Comparison of ENCODE assay signal across 7 cellular contexts in genomic region chr22:42473484-42474193, GRCh38. TPM values are rescaled to one million over a fixed set of nuclear protein-coding genes. Genes with fewer than 3 reads are reported as not detected.
DNase-seq lines count a peak whose midpoint lies in the region; ATAC-seq and TF ChIP-seq lines count a peak whose summit lies in the region.

No MANE protein-coding gene starts in this region.

- H2AK5ac ChIP-seq in mesendoderm (ENCODE audit: low read length): no peak overlapping the region

- POLR2A ChIA-PET in PC-9 (lab: Charles Lee; ENCODE audit: unreplicated experiment): no interaction called here

- H3K36me3 ChIP-seq in PC-9 (ENCODE audit: low read depth): no peaks in the 10 kb centered on the region
- no peaks in the 10 kb centered on the region for H3K36me3 ChIP-seq in mesendoderm (ENCODE audit: control insufficient read depth, insufficient read depth, low read length)

- H3K27me3 ChIP-seq in PC-9 (ENCODE audit: insufficient read depth, low read depth): peaks cover 1% of the 10 kb centered on the region; the same call in 1 of the 2 replicates
- no peaks in the 10 kb centered on the region for H3K27me3 ChIP-seq in mesendoderm (ENCODE audit: insufficient read depth, low read length, poor library complexity)

- no peak overlapping the region for H2BK5ac ChIP-seq in mesendoderm (ENCODE audit: low read length)

- H3K56ac ChIP-seq in mesendoderm (ENCODE audit: low read length): no peak overlapping the region

- H2AFZ ChIP-seq in PC-9: no peak overlapping the region

- H3K79me2 ChIP-seq in PC-9 (ENCODE audit: low read depth): no peaks in the 10 kb centered on the region
- H3K79me2 ChIP-seq in mesendoderm (ENCODE audit: control insufficient read depth, insufficient read depth, low read length): no peaks in the 10 kb centered on the region

- H2BK120ac ChIP-seq in mesendoderm (ENCODE audit: low read depth, low read length): no peak overlapping the region

- H3K4ac ChIP-seq in mesendoderm (ENCODE audit: low read depth, low read length): no peak overlapping the region

- H3F3A ChIP-seq in PC-9 (ENCODE audit: insufficient read depth, low read depth): no peaks in the 10 kb centered on the region

- H3K18ac ChIP-seq in mesendoderm (ENCODE audit: low read length): no peak overlapping the region

- H3K27ac ChIP-seq in PC-9 (no peak overlapping the region), mesendoderm (ENCODE audit: low read depth, low read length) (no peak overlapping the region)

- no peak overlapping the region for H3K4me2 ChIP-seq in PC-9
- H3K4me2 ChIP-seq in mesendoderm (ENCODE audit: low read length): no peak overlapping the region

- H3K4me1 ChIP-seq in PC-9 (replicated peaks; ENCODE audit: insufficient read depth): no peaks in the 10 kb centered on the region
- no peaks in the 10 kb centered on the region for H3K4me1 ChIP-seq in mesendoderm (ENCODE audit: control insufficient read depth, low read depth, low read length)

- H4K20me1 ChIP-seq in PC-9 (ENCODE audit: insufficient read depth): no peaks in the 10 kb centered on the region

- BruUV-seq in PC-9 (replicated peaks; lab: Mats Ljungman, UMichigan): no TSS peak

- TF ChIP-seq CTCF in PC-9 (conservative IDR thresholded peaks at IDR 0.05): peak; percentile 86

- CTCF ChIA-PET in PC-9 (lab: Charles Lee): interaction anchor here (0.6 to 0.9 kb wide), 3 partner anchors 16 to 795 kb away, joined by 3 to 4 read pairs (median 4); no protein-coding TSS in a partner anchor

- ATAC-seq in HG02642 (IDR thresholded peaks at IDR 0.05; ENCODE audit: poor library complexity, unreplicated experiment): no peak

- no peak overlapping the region for H2BK15ac ChIP-seq in mesendoderm (replicated peaks; ENCODE audit: low read depth)

- H3K23ac ChIP-seq in mesendoderm (ENCODE audit: low read length): no peak overlapping the region

- WGBS in mesendoderm (ENCODE audit: extremely low coverage, insufficient coverage, low lambda C conversion rate): no CpG with 5 or more reads among the region's 5 CpGs

- no peak overlapping the region for H3K9ac ChIP-seq in mesendoderm (ENCODE audit: low read length)

- no peaks in the 10 kb centered on the region for H3K9me3 ChIP-seq in PC-9 (ENCODE audit: insufficient read depth, low read depth)

- H3K79me1 ChIP-seq in mesendoderm (ENCODE audit: low read length): no peaks in the 10 kb centered on the region

- H4K8ac ChIP-seq in mesendoderm (ENCODE audit: low read depth, low read length): no peak overlapping the region

- intact Hi-C loops in PC-9 (cut with micrococcal nuclease; ENCODE audit: unreplicated experiment): no loop called here

- H4K5ac ChIP-seq in mesendoderm (ENCODE audit: low read length): no peak overlapping the region

- no peaks in the 10 kb centered on the region for H3K9me2 ChIP-seq in PC-9 (ENCODE audit: insufficient read depth)

- peak; percentile 24 for DNase-seq in DMS53 treated with DMSO at 0.1 percent for 48 hours (lab: John Stamatoyannopoulos, UW; ENCODE audit: unreplicated experiment)
- peak; percentile 78 for DNase-seq in HT-29 (ENCODE audit: low spot score)
- DNase-seq in PC-9: peak; percentile 22 to 64
- DNase-seq in dermis microvascular lymphatic vessel endothelial cell (ENCODE audit: low read depth in 2 of 2): peak; percentile 45 to 59
- peak; percentile 72 for DNase-seq in mesendoderm
- no peak for DNase-seq in NK-92 treated with Interleukin-12 subunit alpha and Interleukin-12 subunit beta, amount 100 ng/mL, for 24 hours (lab: John Stamatoyannopoulos, UW)

- no peak overlapping the region for H3K4me3 ChIP-seq in PC-9
- no peak overlapping the region for H3K4me3 ChIP-seq in mesendoderm (ENCODE audit: low read length)

RNA-seq across cellular contexts. Expression of gene NFAM1, which starts 41.4 kb away (rescaled TPM):
- total RNA-seq in HT-29 (2014; rRNA removed; shearing (Covaris generic)): not detected in 2 replicates
- total RNA-seq in PC-9 (2021): not detected in 2 replicates
- total RNA-seq in dermis microvascular lymphatic vessel endothelial cell: under 0.01 TPM in 1 of 2 replicates, not detected in the other
- polyA plus RNA-seq in mesendoderm (2013, experiment 1 of 2): 0.17 TPM
- polyA plus RNA-seq in mesendoderm (2013, experiment 2 of 2): 0.13 TPM

RNA-seq across cellular contexts. Expression of gene RRP7A, which starts 46.0 kb away (rescaled TPM):
- total RNA-seq in HT-29 (2014; rRNA removed; shearing (Covaris generic)): 38.6 and 40.2 TPM in 2 replicates
- total RNA-seq in PC-9 (2021) (52.7 and 56.6 TPM in 2 replicates), dermis microvascular lymphatic vessel endothelial cell (25.3 and 30.7 TPM in 2 replicates)
- polyA plus RNA-seq in mesendoderm (2013, experiment 1 of 2): 40.6 TPM
- 40.6 TPM for polyA plus RNA-seq in mesendoderm (2013, experiment 2 of 2)
